1 cellular context compared by ENCODE assay signal in the genomic region with DNA sequence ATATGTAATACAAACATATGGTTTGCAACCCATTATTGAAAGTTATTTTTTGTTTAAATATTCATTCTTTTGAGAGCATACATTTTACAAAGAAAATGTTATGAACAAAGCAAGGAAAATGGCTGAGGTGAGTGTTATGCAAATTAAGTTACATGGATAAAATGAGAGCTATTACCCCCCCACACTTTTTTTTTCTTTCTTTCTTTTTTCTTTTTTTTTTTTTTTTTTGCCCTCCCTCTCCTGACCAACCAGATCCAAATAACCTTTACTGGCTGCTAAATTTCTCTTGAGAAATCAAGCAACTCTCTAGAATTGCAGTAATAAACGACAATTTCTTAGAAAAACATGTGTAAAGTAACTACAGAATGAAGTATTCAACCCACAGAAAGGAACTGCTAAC.
TF ChIP-seq lines count a peak whose summit lies in the region.

No MANE protein-coding gene starts in this region.

TF ChIP-seq in HEK293, 187 proteins besides CTCF, POLR2A, EP300 and RAD21:
- TF ChIP-seq ZNF335 (tag by site-specific recombination; conservative IDR thresholded peaks at IDR 0.05) = no peak
- TF ChIP-seq, protein P1, sequence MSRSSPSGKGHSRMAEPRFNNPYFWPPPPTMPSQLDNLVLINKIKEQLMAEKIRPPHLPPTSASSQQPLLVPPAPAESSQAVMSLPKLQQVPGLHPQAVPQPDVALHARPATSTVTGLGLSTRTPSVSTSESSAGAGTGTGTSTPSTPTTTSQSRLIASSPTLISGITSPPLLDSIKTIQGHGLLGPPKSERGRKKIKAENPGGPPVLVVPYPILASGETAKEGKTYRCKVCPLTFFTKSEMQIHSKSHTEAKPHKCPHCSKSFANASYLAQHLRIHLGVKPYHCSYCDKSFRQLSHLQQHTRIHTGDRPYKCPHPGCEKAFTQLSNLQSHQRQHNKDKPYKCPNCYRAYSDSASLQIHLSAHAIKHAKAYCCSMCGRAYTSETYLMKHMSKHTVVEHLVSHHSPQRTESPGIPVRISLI (tag by site-specific recombination; IDR thresholded peaks at IDR 0.05) = peak; percentile 86; the same call in 1 of the 2 replicates
